In the genomic region with DNA sequence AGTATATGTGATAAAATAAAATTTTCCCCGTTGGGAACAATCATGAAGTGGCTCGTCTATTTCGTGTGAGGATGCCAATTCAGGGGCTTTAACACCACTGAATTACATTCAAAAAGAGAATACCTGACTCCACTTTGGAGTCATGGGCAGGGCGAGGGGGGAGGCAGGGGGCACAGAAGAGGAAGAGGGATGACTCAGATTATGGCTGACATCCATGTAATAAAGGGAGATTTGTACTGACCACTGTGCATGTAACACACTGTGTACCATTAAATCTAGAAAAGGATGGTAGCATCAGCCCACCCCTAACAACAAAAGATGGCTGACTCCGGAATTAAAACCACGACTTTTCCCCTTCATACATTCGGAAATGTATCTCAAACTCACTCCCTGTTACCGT, we compare ENCODE assay signal across 8 cellular contexts. TPM values are rescaled to one million over a fixed set of nuclear protein-coding genes. Genes with fewer than 3 reads are reported as not detected.
DNase-seq lines count a peak whose midpoint lies in the region; ATAC-seq, FAIRE-seq and TF ChIP-seq lines count a peak whose summit lies in the region.

No MANE protein-coding gene starts in this region.

- H3K4me3 ChIP-seq in iPS-18c (ENCODE audit: insufficient read depth, low read depth, low read length) = peak overlapping the region; percentile 69; the same call in 1 of the 2 replicates

- ATAC-seq in stimulated activated naive CD8-positive, alpha-beta T cell treated with anti-CD3 and anti-CD28 coated beads, Interleukin-15, Interleukin-2, amounts not matched to agents 100 U/mL and 50 U/mL, for 24 hours = no peak
- ATAC-seq in left ventricle myocardium superior = no peak

- FAIRE-seq in H54 (lab: Jason Lieb, UNC) = no peak

- H3K36me3 Mint-ChIP-seq in stimulated activated naive CD8-positive, alpha-beta T cell treated with anti-CD3 and anti-CD28 coated beads, Interleukin-15, Interleukin-2, amounts not matched to agents 100 ng/mL and 50 ng/mL, for 24 hours (ENCODE audit: low read depth) = no peaks in the 10 kb centered on the region
- H3K36me3 Mint-ChIP-seq in activated T-helper 1 cell treated with anti-CD3 and anti-CD28 coated beads, Interleukin-12 subunit alpha, Interleukin-12 subunit beta, Interleukin-2, Interleukin-4 antibody, amounts not matched to agents 30 ng/mL and 10 ng/mL and 1 ng/mL, durations not matched to agents 14 hours and 24 hours and 36 hours (ENCODE audit: low read depth) = peaks cover 6% of the 10 kb centered on the region

- H3K27me3 Mint-ChIP-seq in stimulated activated naive CD8-positive, alpha-beta T cell treated with anti-CD3 and anti-CD28 coated beads, Interleukin-15, Interleukin-2, amounts not matched to agents 100 ng/mL and 50 ng/mL, for 24 hours = peaks cover 4% of the 10 kb centered on the region
- H3K27me3 Mint-ChIP-seq in activated T-helper 1 cell treated with anti-CD3 and anti-CD28 coated beads, Interleukin-12 subunit alpha, Interleukin-12 subunit beta, Interleukin-2, Interleukin-4 antibody, amounts not matched to agents 30 ng/mL and 10 ng/mL and 1 ng/mL, durations not matched to agents 14 hours and 24 hours and 36 hours (ENCODE audit: insufficient read depth) = peaks cover 2% of the 10 kb centered on the region

- H3K9me3 ChIP-seq in iPS-18c (ENCODE audit: control insufficient read depth, insufficient read depth, low read length) = peaks cover 10% of the 10 kb centered on the region

- H3K4me1 Mint-ChIP-seq in stimulated activated naive CD8-positive, alpha-beta T cell treated with anti-CD3 and anti-CD28 coated beads, Interleukin-15, Interleukin-2, amounts not matched to agents 100 ng/mL and 50 ng/mL, for 24 hours (ENCODE audit: low read depth) = peaks cover 30% of the 10 kb centered on the region
- H3K4me1 Mint-ChIP-seq in activated T-helper 1 cell treated with anti-CD3 and anti-CD28 coated beads, Interleukin-12 subunit alpha, Interleukin-12 subunit beta, Interleukin-2, Interleukin-4 antibody, amounts not matched to agents 30 ng/mL and 10 ng/mL and 1 ng/mL, durations not matched to agents 14 hours and 24 hours and 36 hours (ENCODE audit: low read depth) = peaks cover 9% of the 10 kb centered on the region

- peak overlapping the region; percentile 94 for H3K4me3 Mint-ChIP-seq in stimulated activated naive CD8-positive, alpha-beta T cell treated with anti-CD3 and anti-CD28 coated beads, Interleukin-15, Interleukin-2, amounts not matched to agents 100 ng/mL and 50 ng/mL, for 24 hours
- H3K4me3 Mint-ChIP-seq in activated T-helper 1 cell treated with anti-CD3 and anti-CD28 coated beads, Interleukin-12 subunit alpha, Interleukin-12 subunit beta, Interleukin-2, Interleukin-4 antibody, amounts not matched to agents 30 ng/mL and 10 ng/mL and 1 ng/mL, durations not matched to agents 14 hours and 24 hours and 36 hours = peak overlapping the region; percentile 99

- no peak for TF ChIP-seq POLR2A in H54 (IDR thresholded peaks at IDR 0.05; ENCODE audit: low read depth, low read length)

- intact Hi-C loops in activated T-helper 1 cell treated with anti-CD3 and anti-CD28 coated beads, Interleukin-12 subunit alpha, Interleukin-12 subunit beta, Interleukin-2, Interleukin-4 antibody, amounts not matched to agents 30 ng/mL and 10 ng/mL and 1 ng/mL, durations not matched to agents 14 hours and 24 hours and 36 hours (cut with micrococcal nuclease) = loop anchor here (5.0 kb wide), 2 partner anchors 210 to 335 kb away; partner anchors contain the start of gene ZNF674
- intact Hi-C loops in left ventricle myocardium superior (cut with micrococcal nuclease) = no loop called here
- intact Hi-C loops in head of caudate nucleus (cut with DNase I) = no loop called here

- H3K27ac Mint-ChIP-seq in stimulated activated naive CD8-positive, alpha-beta T cell treated with anti-CD3 and anti-CD28 coated beads, Interleukin-15, Interleukin-2, amounts not matched to agents 100 ng/mL and 50 ng/mL, for 24 hours = peak overlapping the region; percentile 87
- H3K27ac Mint-ChIP-seq in activated T-helper 1 cell treated with anti-CD3 and anti-CD28 coated beads, Interleukin-12 subunit alpha, Interleukin-12 subunit beta, Interleukin-2, Interleukin-4 antibody, amounts not matched to agents 30 ng/mL and 10 ng/mL and 1 ng/mL, durations not matched to agents 14 hours and 24 hours and 36 hours = peak overlapping the region; percentile 95

- DNase-seq in stimulated activated naive CD8-positive, alpha-beta T cell treated with anti-CD3 and anti-CD28 coated beads, Interleukin-15, Interleukin-2, amounts not matched to agents 100 U/mL and 50 U/mL, for 24 hours = no peak
- DNase-seq in activated T-helper 1 cell treated with anti-CD3 and anti-CD28 coated beads, Interleukin-12 subunit alpha, Interleukin-12 subunit beta, Interleukin-2, Interleukin-4 antibody, amounts not matched to agents 30 ng/mL and 10 ng/mL and 1 ng/mL, durations not matched to agents 14 hours and 24 hours and 36 hours (ENCODE audit: low spot score) = no peak
- no peak for DNase-seq in left ventricle myocardium superior
- no peak for DNase-seq in NCI-H446 treated with DMSO at 0.1 percent for 48 hours (lab: John Stamatoyannopoulos, UW)
- no peak for DNase-seq in head of caudate nucleus
- no peak for DNase-seq in H54 (ENCODE audit: insufficient read length, low spot score)

- H3K9me3 Mint-ChIP-seq in stimulated activated naive CD8-positive, alpha-beta T cell treated with anti-CD3 and anti-CD28 coated beads, Interleukin-15, Interleukin-2, amounts not matched to agents 100 ng/mL and 50 ng/mL, for 24 hours = no peaks in the 10 kb centered on the region
- no peaks in the 10 kb centered on the region for H3K9me3 Mint-ChIP-seq in activated T-helper 1 cell treated with anti-CD3 and anti-CD28 coated beads, Interleukin-12 subunit alpha, Interleukin-12 subunit beta, Interleukin-2, Interleukin-4 antibody, amounts not matched to agents 30 ng/mL and 10 ng/mL and 1 ng/mL, durations not matched to agents 14 hours and 24 hours and 36 hours

RNA-seq across cellular contexts. Expression of gene SLC9A7, which starts 1.3 kb away (rescaled TPM):
- 36.9 and 39.6 TPM in 2 replicates for total RNA-seq in activated T-helper 1 cell treated with anti-CD3 and anti-CD28 coated beads, Interleukin-12 subunit alpha, Interleukin-12 subunit beta, Interleukin-2, Interleukin-4 antibody, amounts not matched to agents 30 ng/mL and 10 ng/mL and 1 ng/mL, durations not matched to agents 14 hours and 24 hours and 36 hours
- total RNA-seq in left ventricle myocardium superior = 4.6 TPM
